Comparison of ENCODE assay signal across 1 cellular context in the genomic region with DNA sequence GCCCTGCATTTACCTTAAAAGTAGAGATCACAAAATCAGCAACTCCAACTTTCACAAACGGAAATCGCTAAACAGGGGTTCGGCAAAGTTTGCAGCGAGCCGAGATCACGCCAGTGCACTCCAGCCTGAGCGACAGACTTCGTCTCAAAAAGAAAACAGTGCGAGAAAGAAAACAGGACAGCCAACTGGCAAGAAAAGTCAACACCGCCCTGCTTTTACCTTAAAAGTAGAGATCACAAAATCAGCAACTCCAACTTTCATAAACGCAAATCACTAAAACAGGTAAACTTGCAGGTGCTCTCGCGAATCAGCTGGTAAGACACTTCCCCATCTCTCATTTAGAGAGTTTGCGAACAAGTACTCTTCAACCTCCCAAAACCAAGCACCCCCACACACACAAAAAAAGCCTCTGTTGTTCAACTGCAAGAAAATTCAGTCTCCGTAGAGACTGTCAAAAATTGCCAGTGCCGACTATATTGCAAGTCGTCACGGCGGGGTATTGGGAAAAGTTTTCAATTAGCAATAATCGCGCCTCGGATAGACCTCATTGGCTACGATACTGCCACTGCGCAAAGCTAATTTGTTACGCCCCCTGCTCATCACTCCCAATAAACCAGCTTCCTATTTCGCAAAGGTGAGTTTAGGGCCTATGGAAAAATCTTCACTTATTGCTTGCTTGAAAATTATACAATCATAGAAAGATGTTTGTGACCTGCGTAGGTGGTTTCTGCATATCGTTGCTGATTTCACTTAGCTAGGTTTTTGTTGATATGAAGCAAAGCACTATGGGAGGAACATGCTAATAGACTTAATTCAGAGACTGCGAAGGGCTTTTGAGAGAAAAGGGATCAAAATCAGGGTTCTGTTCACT.
A peak's percentile ranks its signal among the peaks of the same experiment; 100 is the strongest.
TF ChIP-seq lines count a peak whose summit lies in the region.

Gene RNU4-1, minus strand, starts transcription at position 577 of the 871 bp plus-strand sequence.

TF ChIP-seq in Ishikawa, 13 proteins besides CTCF, POLR2A, EP300 and RAD21 (continued from another document):
- no peak for TF ChIP-seq REST (IDR thresholded peaks at IDR 0.05; ENCODE audit: low read depth)
- TF ChIP-seq ZBTB7A (IDR thresholded peaks at IDR 0.05; ENCODE audit: low read depth) = no peak
- TF ChIP-seq, protein P1, sequence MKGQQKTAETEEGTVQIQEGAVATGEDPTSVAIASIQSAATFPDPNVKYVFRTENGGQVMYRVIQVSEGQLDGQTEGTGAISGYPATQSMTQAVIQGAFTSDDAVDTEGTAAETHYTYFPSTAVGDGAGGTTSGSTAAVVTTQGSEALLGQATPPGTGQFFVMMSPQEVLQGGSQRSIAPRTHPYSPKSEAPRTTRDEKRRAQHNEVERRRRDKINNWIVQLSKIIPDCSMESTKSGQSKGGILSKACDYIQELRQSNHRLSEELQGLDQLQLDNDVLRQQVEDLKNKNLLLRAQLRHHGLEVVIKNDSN (IDR thresholded peaks at IDR 0.05) = 0 out of 2 replicates have a peak, but pooled peaks have one; percentile 2
- TF ChIP-seq, protein P2, sequence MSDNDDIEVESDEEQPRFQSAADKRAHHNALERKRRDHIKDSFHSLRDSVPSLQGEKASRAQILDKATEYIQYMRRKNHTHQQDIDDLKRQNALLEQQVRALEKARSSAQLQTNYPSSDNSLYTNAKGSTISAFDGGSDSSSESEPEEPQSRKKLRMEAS (IDR thresholded peaks at IDR 0.05) = peak; percentile 61
- peak; percentile 86 for TF ChIP-seq TCF12 (IDR thresholded peaks at IDR 0.05; ENCODE audit: low read depth)
- peak; percentile 60; the same call in 1 of the 2 replicates for TF ChIP-seq TEAD4 (IDR thresholded peaks at IDR 0.05)
